In the genomic region with DNA sequence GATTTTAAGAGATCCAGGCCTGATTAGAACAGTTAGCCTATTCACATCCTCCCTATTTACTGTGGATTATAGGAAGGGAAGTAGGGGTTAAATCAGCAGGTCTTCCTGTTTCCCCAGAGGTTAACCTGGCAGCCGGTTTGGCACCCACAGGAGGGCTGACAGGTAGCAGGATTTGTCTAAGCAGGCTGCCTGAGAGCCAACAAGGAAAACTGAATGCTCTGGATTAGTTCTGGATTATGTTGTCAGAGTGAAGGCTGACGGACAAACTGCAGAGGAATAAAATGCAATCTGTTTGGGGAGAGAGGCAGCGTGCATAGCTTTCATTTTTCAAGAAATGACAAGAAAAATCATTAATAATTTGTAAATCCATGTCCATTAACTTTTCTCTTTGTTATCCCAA, we compare ENCODE assay signal across 20 cellular contexts.
"Had no signal": no experiment of that assay in that cellular context is flagged by ENCODE, and none has a peak within 500 bp of the region (broad histone marks: within the 10 kb centered on the region; RNA-seq: fewer than 3 reads in every experiment).

No MANE protein-coding gene starts in this region.

- H3K36me3 Mint-ChIP-seq: activated naive CD8-positive, alpha-beta T cell; naive thymus-derived CD4-positive, alpha-beta T cell; stimulated activated memory B cell treated with anti-CD40 and anti-IgM and Interleukin-4, amounts not matched to agents 10 μg/mL and 1 μg/mL and 100 μg/mL, for 72 hours had no signal

- DNase-seq: activated CD8-positive, alpha-beta memory T cell treated with anti-CD3 and anti-CD28 coated beads, Interleukin-2, amount 50 U/mL, for 48 hours; activated naive CD4-positive, alpha-beta T cell; activated T-cell treated with anti-CD3 and anti-CD28 coated beads, Interleukin-2, amount 50 U/mL, for 4 hours; adrenal gland; central memory CD4-positive, alpha-beta T cell; effector memory CD4-positive, alpha-beta T cell; esophagus squamous epithelium; gastrocnemius medialis; hippocampal formation; naive thymus-derived CD4-positive, alpha-beta T cell; right lobe of liver; stimulated activated CD4-positive, alpha-beta T cell treated with anti-CD3 and anti-CD28 coated beads, Interleukin-2, amount 100 ng/mL, for 24 hours; T-helper 1 cell; transverse colon had no signal

- H3K27ac Mint-ChIP-seq: activated naive CD8-positive, alpha-beta T cell; activated T-helper 2 cell treated with anti-CD3 and anti-CD28 coated beads, Interferon-gamma antibody, Interleukin-2, Interleukin-4, amounts not matched to agents 10 μg/mL and 5 μg/mL and 100 μg/mL, durations not matched to agents 14 hours and 24 hours and 36 hours; naive thymus-derived CD4-positive, alpha-beta T cell; stimulated activated memory B cell treated with anti-CD40 and anti-IgM and Interleukin-4, amounts not matched to agents 10 μg/mL and 1 μg/mL and 100 μg/mL, for 72 hours had no signal

- H3K9me3 Mint-ChIP-seq: activated T-cell treated with anti-CD3 and anti-CD28 coated beads, Interleukin-2, amount 50 U/mL, for 4 hours; activated T-helper 2 cell treated with anti-CD3 and anti-CD28 coated beads, Interferon-gamma antibody, Interleukin-2, Interleukin-4, amounts not matched to agents 10 μg/mL and 5 μg/mL and 100 μg/mL, durations not matched to agents 14 hours and 24 hours and 36 hours; stimulated activated memory B cell treated with anti-CD40 and anti-IgM and Interleukin-4, amounts not matched to agents 10 μg/mL and 1 μg/mL and 100 μg/mL, for 72 hours had no signal

- H3K9ac ChIP-seq: parathyroid adenoma had no signal

- H3K79me2 ChIP-seq: parathyroid adenoma had no signal

- ATAC-seq: activated T-cell treated with anti-CD3 and anti-CD28 coated beads, Interleukin-2, amount 50 U/mL, for 4 hours; gastrocnemius medialis; naive thymus-derived CD4-positive, alpha-beta T cell; right lobe of liver; stimulated activated memory B cell treated with anti-CD40 and anti-IgM and Interleukin-4, amounts not matched to agents 10 μg/mL and 1 μg/mL and 100 μg/mL, for 72 hours had no signal

- H3K9me3 ChIP-seq: adrenal gland, esophagus squamous epithelium, gastrocnemius medialis, right lobe of liver, transverse colon had no signal

- H3K4me3 Mint-ChIP-seq: activated naive CD8-positive, alpha-beta T cell; activated T-cell treated with anti-CD3 and anti-CD28 coated beads, Interleukin-2, amount 50 U/mL, for 4 hours; naive thymus-derived CD4-positive, alpha-beta T cell; stimulated activated memory B cell treated with anti-CD40 and anti-IgM and Interleukin-4, amounts not matched to agents 10 μg/mL and 1 μg/mL and 100 μg/mL, for 72 hours had no signal

- H3K27me3 ChIP-seq: adrenal gland, gastrocnemius medialis, right lobe of liver, transverse colon had no signal

- H3K27ac ChIP-seq: adrenal gland, esophagus squamous epithelium, gastrocnemius medialis, parathyroid adenoma, right lobe of liver, skin epidermis, transverse colon had no signal

- H2AFZ ChIP-seq: parathyroid adenoma had no signal

- H3K4me1 Mint-ChIP-seq: naive thymus-derived CD4-positive, alpha-beta T cell; stimulated activated memory B cell treated with anti-CD40 and anti-IgM and Interleukin-4, amounts not matched to agents 10 μg/mL and 1 μg/mL and 100 μg/mL, for 72 hours had no signal

- H3K4me1 ChIP-seq: adrenal gland, gastrocnemius medialis, parathyroid adenoma, transverse colon had no signal

- H3K36me3 ChIP-seq: adrenal gland, esophagus squamous epithelium, gastrocnemius medialis, right lobe of liver, transverse colon had no signal

- H3K27me3 Mint-ChIP-seq: activated naive CD8-positive, alpha-beta T cell; naive thymus-derived CD4-positive, alpha-beta T cell; stimulated activated memory B cell treated with anti-CD40 and anti-IgM and Interleukin-4, amounts not matched to agents 10 μg/mL and 1 μg/mL and 100 μg/mL, for 72 hours had no signal

- H3K4me3 ChIP-seq: adrenal gland, esophagus squamous epithelium, gastrocnemius medialis, lung, right lobe of liver, skin epidermis, transverse colon had no signal
